ENCODE assay signal across 18 cellular contexts in the genomic region with DNA sequence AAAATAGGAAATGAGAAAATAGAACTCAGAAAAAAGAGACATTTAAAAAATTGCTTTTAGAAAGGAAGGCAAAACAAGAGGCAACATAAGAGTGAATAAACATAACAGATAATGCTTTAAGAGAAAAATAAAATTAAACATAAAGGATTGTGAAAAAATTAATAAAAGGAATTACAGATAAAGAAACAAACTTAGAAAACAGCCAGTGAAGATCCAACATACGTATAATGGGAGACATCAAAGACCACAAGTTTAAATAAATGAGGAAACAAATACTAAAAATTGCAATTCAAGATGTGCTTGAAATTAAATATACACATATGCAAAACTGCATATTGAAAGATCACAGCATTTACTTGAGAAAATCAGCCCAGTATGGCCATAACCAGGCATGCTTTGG.
DNase-seq lines count a peak whose midpoint lies in the region; ATAC-seq and TF ChIP-seq lines count a peak whose summit lies in the region.
"Had no signal": no experiment of that assay in that cellular context is flagged by ENCODE, and none has a peak within 500 bp of the region (broad histone marks: within the 10 kb centered on the region; RNA-seq: fewer than 3 reads in every experiment).

No MANE protein-coding gene starts in this region.

- H3K27ac Mint-ChIP-seq in GM23338: no peak overlapping the region
- no peak overlapping the region for H3K27ac Mint-ChIP-seq in T-cell
- no peak overlapping the region for H3K27ac Mint-ChIP-seq in chondrocyte (ENCODE audit: unreplicated experiment)
- H3K27ac Mint-ChIP-seq: activated CD4-positive, alpha-beta memory T cell treated with anti-CD3 and anti-CD28 coated beads for 36 hours; naive thymus-derived CD8-positive, alpha-beta T cell; T-helper 2 cell treated with Interferon-gamma antibody and Interleukin-4, amounts not matched to agents 5 μg/mL and 100 μg/mL, for 36 hours had no signal

- H3K4me3 Mint-ChIP-seq in GM23338: no peak overlapping the region
- no peak overlapping the region for H3K4me3 Mint-ChIP-seq in T-cell
- no peak overlapping the region for H3K4me3 Mint-ChIP-seq in chondrocyte (ENCODE audit: unreplicated experiment)
- H3K4me3 Mint-ChIP-seq: activated CD4-positive, alpha-beta memory T cell treated with anti-CD3 and anti-CD28 coated beads for 36 hours; naive thymus-derived CD8-positive, alpha-beta T cell; T-helper 2 cell treated with Interferon-gamma antibody and Interleukin-4, amounts not matched to agents 5 μg/mL and 100 μg/mL, for 36 hours had no signal

- H3K4me3 ChIP-seq in GM23338 (no peak overlapping the region), foreskin fibroblast (ENCODE audit: low read depth in 1 of 2, low read length in 2 of 2) (no peak overlapping the region)
- H3K4me3 ChIP-seq: gastroesophageal sphincter, smooth muscle cell, testis had no signal

- TF ChIP-seq CTCF in GM23338 (conservative IDR thresholded peaks at IDR 0.05; ENCODE audit: low read depth in 2 of 2) (no peak), foreskin fibroblast (IDR thresholded peaks at IDR 0.05; ENCODE audit: low read depth, low read length) (no peak), chondrocyte (IDR thresholded peaks at IDR 0.05) (no peak)

- CTCF ChIA-PET in T-cell (lab: Charles Lee): no interaction called here

- H3K4me2 ChIP-seq in GM23338: no peak overlapping the region
- H3K4me2 ChIP-seq: smooth muscle cell had no signal

- H3K9me2 ChIP-seq in GM23338 (ENCODE audit: insufficient read depth): no peaks in the 10 kb centered on the region

- H3F3A ChIP-seq in GM23338 (replicated peaks; ENCODE audit: low read depth): no peaks in the 10 kb centered on the region

- H4K20me1 ChIP-seq in GM23338 (replicated peaks; ENCODE audit: insufficient read depth): no peaks in the 10 kb centered on the region

- POLR2A ChIA-PET in T-cell (lab: Charles Lee): no interaction called here

- H3K36me3 Mint-ChIP-seq in GM23338 (ENCODE audit: low read depth): peaks cover 35% of the 10 kb centered on the region
- peaks cover 15% of the 10 kb centered on the region for H3K36me3 Mint-ChIP-seq in T-cell
- peaks cover 12% of the 10 kb centered on the region for H3K36me3 Mint-ChIP-seq in chondrocyte (ENCODE audit: low read depth)

- DNase-seq in A172 (ENCODE audit: low spot score): peak; percentile 12
- peak; percentile 67 for DNase-seq in GM23338 (ENCODE audit: low spot score)
- DNase-seq in amniotic epithelial cell (ENCODE audit: low read depth): peak; percentile 67
- DNase-seq in foreskin fibroblast: peak; percentile 1 to 34
- DNase-seq in T-cell: no peak
- no peak for DNase-seq in NCI-H146 treated with DMSO at 0.1 percent for 48 hours (lab: John Stamatoyannopoulos, UW; ENCODE audit: unreplicated experiment)
- DNase-seq in chondrocyte (ENCODE audit: low spot score): no peak
- DNase-seq: activated CD4-positive, alpha-beta memory T cell treated with anti-CD3 and anti-CD28 coated beads for 36 hours; activated gamma-delta T cell treated with Interleukin-2 at 50 U/mL for 16 hours; C1 segment of cervical spinal cord; cerebellar nuclear complex; NCI-H2081; testis had no signal

- H3K27me3 ChIP-seq in GM23338 (ENCODE audit: insufficient read depth): no peaks in the 10 kb centered on the region
- H3K27me3 ChIP-seq: gastroesophageal sphincter, testis had no signal

- no peak overlapping the region for H3K27ac ChIP-seq in GM23338 (ENCODE audit: low read depth)
- H3K27ac ChIP-seq: gastroesophageal sphincter, testis had no signal

- no peaks in the 10 kb centered on the region for H3K79me2 ChIP-seq in GM23338 (replicated peaks; ENCODE audit: insufficient read depth)

- no peaks in the 10 kb centered on the region for H3K4me1 ChIP-seq in GM23338 (ENCODE audit: insufficient read depth)
- H3K4me1 ChIP-seq: testis had no signal

- no peak overlapping the region for H2AFZ ChIP-seq in GM23338

- H3K9me3 Mint-ChIP-seq in GM23338 (peaks cover 37% of the 10 kb centered on the region), T-cell (peaks cover 8 to 34% (median 10%) of the 10 kb centered on the region in 3 donors), chondrocyte (ENCODE audit: low read depth) (peaks cover 58% of the 10 kb centered on the region)

- no peak for ATAC-seq in GM23338
- ATAC-seq in GM21576 (IDR thresholded peaks at IDR 0.05; ENCODE audit: unreplicated experiment): no peak
- ATAC-seq in T-cell (replicated peaks in 1 of 4): no peak
- ATAC-seq: gastroesophageal sphincter; naive thymus-derived CD8-positive, alpha-beta T cell had no signal

- H3K36me3 ChIP-seq in GM23338 (ENCODE audit: insufficient read depth): peaks cover 8% of the 10 kb centered on the region
- H3K36me3 ChIP-seq: gastroesophageal sphincter had no signal

- H3K27me3 Mint-ChIP-seq in GM23338 (ENCODE audit: insufficient read depth, low read depth, poor library complexity): peaks cover 6% of the 10 kb centered on the region
- H3K27me3 Mint-ChIP-seq in T-cell: no peaks in the 10 kb centered on the region
- no peaks in the 10 kb centered on the region for H3K27me3 Mint-ChIP-seq in chondrocyte (ENCODE audit: low read depth)

- H3K4me1 Mint-ChIP-seq in GM23338 (no peaks in the 10 kb centered on the region), T-cell (no peaks in the 10 kb centered on the region), chondrocyte (ENCODE audit: low read depth) (no peaks in the 10 kb centered on the region)
- H3K4me1 Mint-ChIP-seq: naive thymus-derived CD8-positive, alpha-beta T cell had no signal

TF ChIP-seq in GM23338, 12 proteins besides CTCF, POLR2A, EP300 and RAD21:
- TF ChIP-seq REST (IDR thresholded peaks at IDR 0.05; ENCODE audit: unreplicated experiment) (no peak), CREB1 (CRISPR knock-in tag; IDR thresholded peaks at IDR 0.05; ENCODE audit: low read depth) (no peak), EZH2phosphoT487 (IDR thresholded peaks at IDR 0.05; ENCODE audit: unreplicated experiment) (no peak), POLR2AphosphoS5 (IDR thresholded peaks at IDR 0.05; ENCODE audit: low read depth) (no peak), STAT1 (IDR thresholded peaks at IDR 0.05; ENCODE audit: unreplicated experiment) (no peak)

Comparison
In these comparisons a context has a peak if more than half of its experiments do, and no peak if none do; other contexts are left out.
1. DNase-seq: peak in A172 (single experiment), GM23338 (single experiment), amniotic epithelial cell (single experiment) and foreskin fibroblast (2 of 2); none in T-cell (0 of 34), NCI-H146 treated with DMSO at 0.1 percent for 48 hours (single experiment) and chondrocyte (single experiment).